Comparison of ENCODE assay signal across 9 cellular contexts in genomic region chr15:93088200-93088980, GRCh38. TPM values are rescaled to one million over a fixed set of nuclear protein-coding genes. Genes with fewer than 3 reads are reported as not detected.
A peak's percentile ranks its signal among the peaks of the same experiment; 100 is the strongest.
DNase-seq lines count a peak whose midpoint lies in the region; ATAC-seq and TF ChIP-seq lines count a peak whose summit lies in the region.
"Had no signal": no experiment of that assay in that cellular context is flagged by ENCODE, and none has a peak within 500 bp of the region (broad histone marks: within the 10 kb centered on the region; RNA-seq: fewer than 3 reads in every experiment).

No MANE protein-coding gene starts in this region.

- H3K36me3 Mint-ChIP-seq in memory B cell, result no peaks in the 10 kb centered on the region

- H2AFZ ChIP-seq in PC-3 (ENCODE audit: low read length), result peak overlapping the region; percentile 20; the same call in 1 of the 2 replicates

- TF ChIP-seq POLR2A in upper lobe of left lung (IDR thresholded peaks at IDR 0.05), result no peak

- no peak overlapping the region for H3K27ac Mint-ChIP-seq in memory B cell

- H3K27me3 ChIP-seq in PC-3 (ENCODE audit: low read length) (peaks cover 79% of the 10 kb centered on the region), upper lobe of left lung (peaks cover 0 to 22% (median 4%) of the 10 kb centered on the region in 4 donors)

- H3K27me3 Mint-ChIP-seq in memory B cell, result peaks cover 29% of the 10 kb centered on the region

- BruUV-seq in PC-3 (replicated peaks; lab: Mats Ljungman, UMichigan), result no TSS peak

- no peak for TF ChIP-seq EP300 in upper lobe of left lung (IDR thresholded peaks at IDR 0.05)

- H3K36me3 ChIP-seq in PC-3 (ENCODE audit: low read depth, low read length), result no peaks in the 10 kb centered on the region
- H3K36me3 ChIP-seq in upper lobe of left lung, result no peaks in the 10 kb centered on the region

- H3K27ac ChIP-seq in PC-3 (ENCODE audit: low read length) (no peak overlapping the region), cingulate gyrus (ENCODE audit: low read depth, low read length) (peak overlapping the region; percentile 29), upper lobe of left lung (no peak overlapping the region)

- no peaks in the 10 kb centered on the region for H3K9me2 ChIP-seq in PC-3 (replicated peaks; ENCODE audit: low read length)

- H3K4me2 ChIP-seq in PC-3 (ENCODE audit: low read length), result peak overlapping the region; percentile 58

- no peaks in the 10 kb centered on the region for H3K9me3 Mint-ChIP-seq in memory B cell

- TF ChIP-seq CTCF in PC-3 (conservative IDR thresholded peaks at IDR 0.05; ENCODE audit: low read depth, low read length) (0 out of 2 replicates have a peak, but pooled peaks have one; percentile 2), upper lobe of left lung (IDR thresholded peaks at IDR 0.05) (peak in 1 of 6 experiments; percentile 10)

- H3K4me3 Mint-ChIP-seq in memory B cell, result peak overlapping the region; percentile 72

- in situ Hi-C loops in Caki2 (cut with HindIII; ENCODE audit: low pct_unique_long_range_greater_than_20kb, low sequenced_read_pairs), result no loop called here

- ATAC-seq in GM21825 (IDR thresholded peaks at IDR 0.05; ENCODE audit: unreplicated experiment) (peak; percentile 31), PC-3 (peak; percentile 31; the same call in 1 of the 2 replicates), memory B cell (ENCODE audit: low read depth) (peak; percentile 15), upper lobe of left lung (ENCODE audit: low FRiP score in 2 of 2) (peak; percentile 42 to 86), HG02610 (IDR thresholded peaks at IDR 0.05; ENCODE audit: unreplicated experiment) (no peak)

- H3K4me3 ChIP-seq in PC-3 (ENCODE audit: low read length) (peak overlapping the region; percentile 32; the same call in 1 of the 2 replicates), upper lobe of left lung (peak overlapping the region; percentile 18 to 57 (median 52))

- no peaks in the 10 kb centered on the region for H4K20me1 ChIP-seq in PC-3 (ENCODE audit: low read length)

- no peak overlapping the region for H3K9ac ChIP-seq in PC-3 (ENCODE audit: low read length)

- 0 to 1% methylated on average over 5 to 80 of the region's 85 CpGs for WGBS in upper lobe of left lung, 2 donors

- H3K9me3 ChIP-seq in PC-3 (ENCODE audit: low read length) (no peaks in the 10 kb centered on the region), upper lobe of left lung (no peaks in the 10 kb centered on the region)

- peaks cover 10% of the 10 kb centered on the region for H3K4me1 Mint-ChIP-seq in memory B cell

- H3K79me2 ChIP-seq in PC-3 (ENCODE audit: low read length), result no peaks in the 10 kb centered on the region

- H3F3A ChIP-seq in PC-3 (ENCODE audit: low read length, unreplicated experiment), result no peaks in the 10 kb centered on the region

- no peaks in the 10 kb centered on the region for H3K4me1 ChIP-seq in PC-3 (ENCODE audit: insufficient read depth, low read length)
- peaks cover 13 to 26% (median 18%) of the 10 kb centered on the region in 4 donors for H3K4me1 ChIP-seq in upper lobe of left lung

- CTCF ChIA-PET in PC-3 (lab: Charles Lee), result interaction anchor here (1.1 kb wide), 1 partner anchor 58 kb away, joined by 3 read pairs; no protein-coding TSS in a partner anchor

- DNase-seq in Caki2 (ENCODE audit: low read depth) (peak; percentile 35), PC-3 (no peak), memory B cell (ENCODE audit: low spot score in 2 of 2) (no peak), upper lobe of left lung (peak in 1 of 2 donors; percentile 90), NCI-H2081 treated with DMSO at 0.1 percent for 48 hours (lab: John Stamatoyannopoulos, UW) (no peak)

- POLR2A ChIA-PET in PC-3 (lab: Charles Lee; ENCODE audit: unreplicated experiment), result no interaction called here

- intact Hi-C loops in PC-3 (cut with micrococcal nuclease), result no loop called here

RNA-seq across cellular contexts. Expression of gene RGMA, which starts 0.6 kb away (rescaled TPM):
- 0.03 and 0.78 TPM in 2 replicates for total RNA-seq in Caki2 (2014; rRNA removed; shearing (Covaris generic); ENCODE audit: low replicate concordance)
- total RNA-seq in PC-3 (2014; rRNA removed), result 1.3 and 2.5 TPM in 2 replicates
- total RNA-seq in upper lobe of left lung, result 10 to 100 TPM in 1 of 6 donors, 1 to 10 TPM in 5; 2.3 to 14.2 (median 4.8) TPM
- total RNA-seq: pulmonary artery endothelial cell had no signal
